ENCODE assay signal across 23 cellular contexts in the genomic region with DNA sequence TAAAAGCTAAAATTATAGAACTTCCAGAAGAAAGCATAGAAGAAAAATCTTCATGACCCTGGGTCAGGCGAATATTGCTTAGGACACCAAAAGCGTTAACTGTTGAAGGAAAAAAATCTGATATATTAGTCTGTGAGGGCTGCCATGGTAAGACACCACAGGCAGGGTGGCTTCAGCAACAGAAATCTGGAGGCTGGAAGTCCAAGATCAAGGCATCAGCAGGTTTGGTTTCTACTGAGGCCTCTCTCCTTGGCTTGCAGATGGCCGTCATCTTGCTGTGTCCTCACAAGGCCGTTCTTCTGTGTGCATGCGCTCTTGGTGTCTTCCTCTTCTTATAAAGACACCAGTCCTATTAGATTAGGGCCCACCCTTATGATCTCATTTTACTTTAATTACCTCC. TPM values are rescaled to one million over a fixed set of nuclear protein-coding genes. Genes with fewer than 3 reads are reported as not detected.
DNase-seq lines count a peak whose midpoint lies in the region; FAIRE-seq and TF ChIP-seq lines count a peak whose summit lies in the region.
"Had no signal": no experiment of that assay in that cellular context is flagged by ENCODE, and none has a peak within 500 bp of the region (broad histone marks: within the 10 kb centered on the region; RNA-seq: fewer than 3 reads in every experiment).

No MANE protein-coding gene starts in this region.

- peak; percentile 38 for DNase-seq in activated effector memory CD4-positive, alpha-beta T cell treated with anti-CD3 and anti-CD28 coated beads, Interleukin-2, amount 50 U/mL, for 16 hours
- DNase-seq in activated effector memory CD4-positive, alpha-beta T cell treated with Interleukin-2 at 50 U/mL for 16 hours: no peak
- DNase-seq in keratinocyte (ENCODE audit: low read depth, low spot score) (no peak), head of caudate nucleus (no peak), NCI-H1436 treated with DMSO at 0.1 percent for 48 hours (lab: John Stamatoyannopoulos, UW) (no peak), MV-4-11 (lab: John Stamatoyannopoulos, UW) (no peak)
- DNase-seq: 8988T; ACHN; AML-193; Caco-2; Calu3; CD4-positive, alpha-beta T cell; CD8-positive, alpha-beta T cell; DMS79 treated with DMSO at 0.1 percent for 48 hours; GF-D8 had no signal

- H3K4me2 ChIP-seq in keratinocyte (ENCODE audit: control insufficient read depth, extremely low read depth, insufficient read depth, low read depth, low read length): no peak overlapping the region
- H3K4me2 ChIP-seq: BLaER1 treated with 17β-estradiol and CSF1 and Interleukin-3, amounts not matched to agents 10 nM and 100 nM had no signal

- peak; percentile 5 for FAIRE-seq in keratinocyte (lab: Jason Lieb, UNC)
- FAIRE-seq: A204.1, D721Med, GM12891, GM19239 had no signal

- no peak for TF ChIP-seq CTCF in HEK293 (tag by site-specific recombination; IDR thresholded peaks at IDR 0.05)
- TF ChIP-seq CTCF in keratinocyte (optimal IDR thresholded peaks at IDR 0.05 in 1 of 3, IDR thresholded peaks at IDR 0.05 in 1 of 3, conservative IDR thresholded peaks at IDR 0.05 in 1 of 3; ENCODE audit: extremely low read depth in 1 of 3, insufficient read depth in 2 of 3, low read length in 3 of 3): no peak

- H4K20me1 ChIP-seq in keratinocyte (ENCODE audit: control insufficient read depth, extremely low read depth, insufficient read depth, low read length): no peaks in the 10 kb centered on the region

- H3K9ac ChIP-seq in keratinocyte (ENCODE audit: control insufficient read depth, extremely low read depth, insufficient read depth, low read length): no peak overlapping the region
- H3K9ac ChIP-seq: BLaER1 treated with 17β-estradiol and CSF1 and Interleukin-3, amounts not matched to agents 10 nM and 100 nM had no signal

- no peaks in the 10 kb centered on the region for H3K9me1 ChIP-seq in keratinocyte (ENCODE audit: control insufficient read depth, extremely low read depth, insufficient read depth, low read length)

- H3K9me3 ChIP-seq in HEK293 (ENCODE audit: control insufficient read depth, insufficient read depth, low read depth, low read length) (no peaks in the 10 kb centered on the region), keratinocyte (ENCODE audit: control insufficient read depth, low read depth, low read length) (no peaks in the 10 kb centered on the region)
- H3K9me3 ChIP-seq: Caco-2 had no signal

- intact Hi-C loops in head of caudate nucleus (cut with DNase I): no loop called here

- H3K36me3 ChIP-seq in HEK293 (ENCODE audit: control insufficient read depth in 2 of 2, insufficient read depth in 1 of 2, low read length in 2 of 2) (peaks cover 23 to 46% of the 10 kb centered on the region in 2 experiments), keratinocyte (ENCODE audit: control insufficient read depth in 2 of 2, extremely low read depth in 1 of 2, insufficient read depth in 2 of 2, low read length in 2 of 2) (peaks cover 0 to 4% of the 10 kb centered on the region in 2 experiments)

- CTCF ChIA-PET in HEK293 (lab: Yijun Ruan, JAX): interaction anchor here (1.1 to 1.9 kb wide), 2 partner anchors 22 to 30 kb away, joined by 3 to 9 read pairs; no protein-coding TSS in a partner anchor

- H3K27me3 ChIP-seq in keratinocyte (ENCODE audit: control insufficient read depth, extremely low read depth, insufficient read depth, low read length): no peaks in the 10 kb centered on the region
- H3K27me3 ChIP-seq: BLaER1 treated with 17β-estradiol and CSF1 and Interleukin-3, amounts not matched to agents 10 nM and 100 nM had no signal

- no peaks in the 10 kb centered on the region for H3K4me1 ChIP-seq in HEK293 (ENCODE audit: control insufficient read depth, insufficient read depth, low read length)
- H3K4me1 ChIP-seq in keratinocyte (ENCODE audit: control insufficient read depth, extremely low read depth, insufficient read depth, low read length): peaks cover 8% of the 10 kb centered on the region

- H3K79me2 ChIP-seq in keratinocyte (ENCODE audit: control insufficient read depth, insufficient read depth, low read length): no peaks in the 10 kb centered on the region

- no peak overlapping the region for H2AFZ ChIP-seq in keratinocyte (ENCODE audit: control insufficient read depth, low read length)

- H3K27ac ChIP-seq in HEK293 (ENCODE audit: extremely low read depth, low read depth, low read length) (no peak overlapping the region), keratinocyte (ENCODE audit: control insufficient read depth, insufficient read depth, low read length) (no peak overlapping the region)
- H3K27ac ChIP-seq: BLaER1 treated with 17β-estradiol and CSF1 and Interleukin-3, amounts not matched to agents 10 nM and 100 nM; C4-2B had no signal

- POLR2A ChIA-PET in HEK293 (lab: Yijun Ruan, JAX): no interaction called here

- H3K4me3 ChIP-seq in HEK293 (ENCODE audit: low read depth, low read length) (no peak overlapping the region), keratinocyte (ENCODE audit: control insufficient read depth in 2 of 3, extremely low read depth in 1 of 3, insufficient read depth in 2 of 3, low read depth in 1 of 3, low read length in 3 of 3) (no peak overlapping the region)
- H3K4me3 ChIP-seq: BLaER1 treated with 17β-estradiol and CSF1 and Interleukin-3, amounts not matched to agents 10 nM and 100 nM had no signal

- dilution Hi-C loops in keratinocyte (cut with MboI; ENCODE audit: extremely low pct_ligation_motif_present, low sequenced_read_pairs): no loop called here

TF ChIP-seq in HEK293, 187 proteins besides CTCF, POLR2A, EP300 and RAD21:
- TF ChIP-seq ZNF660 (tag by site-specific recombination; IDR thresholded peaks at IDR 0.05) (no peak), ZNF548 (tag by site-specific recombination; IDR thresholded peaks at IDR 0.05) (peak; percentile 92)

RNA-seq across cellular contexts. Expression of a gene that starts 14.5 kb away (rescaled TPM):
- 2.8 to 3.9 TPM (median 3.4 TPM) in 3 replicates for polyA plus RNA-seq in keratinocyte
- 1.1 TPM for polyA plus RNA-seq in keratinocyte (2011; ENCODE audit: low read depth)
- 2.0 and 2.5 TPM in 2 replicates for polyA plus RNA-seq in keratinocyte (2011; cell fraction: cytosol; rRNA removed)
- polyA plus RNA-seq in keratinocyte (2011; cell fraction: nucleus; rRNA removed): 4.8 and 5.6 TPM in 2 replicates
- polyA plus RNA-seq in keratinocyte (2012; ENCODE audit: low replicate concordance): 2.3 and 2.9 TPM in 2 replicates
- polyA minus RNA-seq in keratinocyte: 4.8 to 5.5 TPM (median 5.3 TPM) in 3 replicates
- 4.2 TPM for polyA minus RNA-seq in keratinocyte (2011; cell fraction: cytosol; rRNA and poly(A)+ RNA removed)
- 3.6 and 4.3 TPM in 2 replicates for polyA minus RNA-seq in keratinocyte (2011; cell fraction: nucleus; rRNA and poly(A)+ RNA removed)
- polyA plus RNA-seq: BJ had no signal

RNA-seq across cellular contexts. Expression of a gene that starts 29.7 kb away (rescaled TPM):
- polyA plus RNA-seq in keratinocyte: 1.7 to 2.1 TPM (median 1.9 TPM) in 3 replicates
- polyA plus RNA-seq in keratinocyte (2011; ENCODE audit: low read depth): 5.1 TPM
- polyA plus RNA-seq in keratinocyte (2011; cell fraction: cytosol; rRNA removed): 1.1 and 1.4 TPM in 2 replicates
- 2.6 and 3.3 TPM in 2 replicates for polyA plus RNA-seq in keratinocyte (2011; cell fraction: nucleus; rRNA removed)
- polyA plus RNA-seq in keratinocyte (2012; ENCODE audit: low replicate concordance): 2.1 and 10.3 TPM in 2 replicates
- 1.4 to 3.5 TPM (median 2.7 TPM) in 3 replicates for polyA minus RNA-seq in keratinocyte
- 0.77 TPM for polyA minus RNA-seq in keratinocyte (2011; cell fraction: cytosol; rRNA and poly(A)+ RNA removed)
- 1.0 and 1.5 TPM in 2 replicates for polyA minus RNA-seq in keratinocyte (2011; cell fraction: nucleus; rRNA and poly(A)+ RNA removed)
- polyA plus RNA-seq: BJ had no signal
